16 cellular contexts compared by ENCODE assay signal in the genomic region with DNA sequence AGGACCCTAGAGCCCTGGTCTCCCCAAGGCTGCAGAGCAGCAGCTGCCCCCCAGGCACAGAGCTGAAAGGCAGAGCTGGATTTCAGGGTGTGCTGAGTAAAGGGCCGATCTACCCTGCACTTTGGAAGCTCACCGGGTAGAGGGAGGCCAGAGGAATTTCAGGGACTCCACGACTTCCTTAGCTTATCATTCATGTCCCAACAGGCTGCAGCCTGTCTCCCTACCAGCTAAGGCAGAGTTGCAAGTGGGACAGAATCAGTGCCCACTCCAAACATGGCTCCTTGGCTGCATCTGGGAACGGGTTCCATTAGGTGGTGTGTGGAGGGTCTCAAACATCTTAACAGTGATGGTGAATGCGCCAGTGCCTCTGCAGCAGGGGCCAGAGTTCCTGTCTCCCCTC.
"Had no signal": no experiment of that assay in that cellular context is flagged by ENCODE, and none has a peak within 500 bp of the region (broad histone marks: within the 10 kb centered on the region; RNA-seq: fewer than 3 reads in every experiment).

No MANE protein-coding gene starts in this region.

- DNase-seq: activated CD4-positive, CD25-positive, alpha-beta regulatory T cell treated with anti-CD3 and anti-CD28 coated beads, Interleukin-2, amount 50 U/mL, for 72 hours; activated CD8-positive, alpha-beta memory T cell treated with anti-CD3 and anti-CD28 coated beads for 24 hours; activated CD8-positive, alpha-beta memory T cell treated with anti-CD3 and anti-CD28 coated beads, Interleukin-2, amount 50 U/mL, for 48 hours; activated effector memory CD4-positive, alpha-beta T cell treated with anti-CD3 and anti-CD28 coated beads, Interleukin-2, amount 50 U/mL, for 16 hours; activated naive CD4-positive, alpha-beta T cell treated with anti-CD3 and anti-CD28 coated beads, Interleukin-2, amount 50 U/mL, for 16 hours; activated T-cell treated with anti-CD3 and anti-CD28 coated beads, Interleukin-2, amount 50 U/mL, for 72 hours; aorta; brain microvascular endothelial cell; effector CD4-positive, alpha-beta T cell; islet precursor cell; ovary; spleen; stimulated activated naive CD4-positive, alpha-beta T cell; thyroid gland had no signal

- H3K4me1 ChIP-seq: left lung had no signal

- H3K4me3 ChIP-seq: left lung, neural progenitor cell, ovary, spleen, thyroid gland had no signal

- H3K36me3 Mint-ChIP-seq: neural progenitor cell had no signal

- H3K4me2 ChIP-seq: neural progenitor cell had no signal

- H3K9me3 Mint-ChIP-seq: activated T-cell treated with anti-CD3 and anti-CD28 coated beads, Interleukin-2, amount 50 U/mL, for 72 hours; neural progenitor cell had no signal

- H3K9me3 ChIP-seq: left lung, ovary, spleen, thyroid gland had no signal

- H3K36me3 ChIP-seq: brain microvascular endothelial cell, left lung, neural progenitor cell, ovary, spleen, thyroid gland had no signal

- H3K9ac ChIP-seq: neural progenitor cell had no signal

- H2AFZ ChIP-seq: neural progenitor cell had no signal

- H3K27ac ChIP-seq: brain microvascular endothelial cell, left lung, neural progenitor cell, ovary, thyroid gland had no signal

- H3K27me3 ChIP-seq: brain microvascular endothelial cell, neural progenitor cell, ovary, thyroid gland had no signal

- H3K4me3 Mint-ChIP-seq: activated T-cell treated with anti-CD3 and anti-CD28 coated beads, Interleukin-2, amount 50 U/mL, for 72 hours; neural progenitor cell had no signal
